In genomic region chr6:31546962-31547726, GRCh38 we compare ENCODE assay signal across 8 cellular contexts.
A peak's percentile ranks its signal among the peaks of the same experiment; 100 is the strongest.
DNase-seq lines count a peak whose midpoint lies in the region; TF ChIP-seq lines count a peak whose summit lies in the region.

TSS of gene NFKBIL1 (plus strand) at chr6:31547608. CDS start at chr6:31547695, 87 bp downstream.

- peaks cover 3% of the 10 kb centered on the region for H3K27me3 Mint-ChIP-seq in nephron progenitor cell (ENCODE audit: low read depth, poor library complexity)
- H3K27me3 Mint-ChIP-seq in stimulated activated naive CD8-positive, alpha-beta T cell treated with anti-CD3 and anti-CD28 coated beads, Interleukin-15, Interleukin-2, amounts not matched to agents 100 ng/mL and 50 ng/mL, for 24 hours, result no peaks in the 10 kb centered on the region

- no peaks in the 10 kb centered on the region for H3K9me2 ChIP-seq in MM.1S (replicated peaks; ENCODE audit: insufficient read depth, low read length)

- peak within 1 kb of the TSS; percentile 83 for H3K4me3 Mint-ChIP-seq in nephron progenitor cell
- peak within 1 kb of the TSS; percentile 85 for H3K4me3 Mint-ChIP-seq in stimulated activated naive CD8-positive, alpha-beta T cell treated with anti-CD3 and anti-CD28 coated beads, Interleukin-15, Interleukin-2, amounts not matched to agents 100 ng/mL and 50 ng/mL, for 24 hours

- no peak for TF ChIP-seq CTCF in MM.1S (IDR thresholded peaks at IDR 0.05; ENCODE audit: low read length)
- no peak for TF ChIP-seq CTCF in nephron progenitor cell (IDR thresholded peaks at IDR 0.05)

- H3K79me2 ChIP-seq in MM.1S (ENCODE audit: low read length), result peaks cover 18% of the 10 kb centered on the region

- H3F3A ChIP-seq in MM.1S (ENCODE audit: insufficient read depth, low read length), result 0 out of 2 replicates have a peak, but pooled peaks cover 12% of the 10 kb centered on the region

- no peaks in the 10 kb centered on the region for H4K20me1 ChIP-seq in MM.1S (ENCODE audit: insufficient read depth, low read length)

- H3K36me3 Mint-ChIP-seq in nephron progenitor cell (ENCODE audit: low read depth), result peaks cover 30% of the 10 kb centered on the region
- H3K36me3 Mint-ChIP-seq in stimulated activated naive CD8-positive, alpha-beta T cell treated with anti-CD3 and anti-CD28 coated beads, Interleukin-15, Interleukin-2, amounts not matched to agents 100 ng/mL and 50 ng/mL, for 24 hours (ENCODE audit: low read depth), result peaks cover 13% of the 10 kb centered on the region

- H3K4me1 ChIP-seq in MM.1S (ENCODE audit: low read length), result peaks cover 9% of the 10 kb centered on the region

- peak within 1 kb of the TSS; percentile 42 for H2AFZ ChIP-seq in MM.1S (ENCODE audit: low read length)

- DNase-seq in DMS53 (lab: John Stamatoyannopoulos, UW), result peak; percentile 97
- DNase-seq in GOT3 (lab: John Stamatoyannopoulos, UW), result peak; percentile 75
- DNase-seq in MM.1S, result peak; percentile 95
- peak; percentile 99 for DNase-seq in SIG-M5 treated with dmso at 0.1 percent for 504 hours (lab: John Stamatoyannopoulos, UW; ENCODE audit: unreplicated experiment)
- peak; percentile 43 for DNase-seq in activated gamma-delta T cell (lab: John Stamatoyannopoulos, UW)
- DNase-seq in fibroblast of the conjunctiva (ENCODE audit: low read depth), result peak; percentile 98
- DNase-seq in nephron progenitor cell, result peak; percentile 87

- H3K9ac ChIP-seq in MM.1S (ENCODE audit: low read length), result peak within 1 kb of the TSS; percentile 89

- peaks cover 58% of the 10 kb centered on the region for H3K4me1 Mint-ChIP-seq in nephron progenitor cell
- H3K4me1 Mint-ChIP-seq in stimulated activated naive CD8-positive, alpha-beta T cell treated with anti-CD3 and anti-CD28 coated beads, Interleukin-15, Interleukin-2, amounts not matched to agents 100 ng/mL and 50 ng/mL, for 24 hours (ENCODE audit: low read depth), result peaks cover 71% of the 10 kb centered on the region

- H3K9me3 ChIP-seq in MM.1S (replicated peaks; ENCODE audit: insufficient read depth, low read length), result no peaks in the 10 kb centered on the region

- no peaks in the 10 kb centered on the region for H3K27me3 ChIP-seq in MM.1S (replicated peaks; ENCODE audit: insufficient read depth, low read length)

- H3K27ac ChIP-seq in MM.1S (ENCODE audit: low read length), result peak within 1 kb of the TSS; percentile 36; the same call in 1 of the 2 replicates

- peak within 1 kb of the TSS; percentile 78 for H3K27ac Mint-ChIP-seq in nephron progenitor cell
- H3K27ac Mint-ChIP-seq in stimulated activated naive CD8-positive, alpha-beta T cell treated with anti-CD3 and anti-CD28 coated beads, Interleukin-15, Interleukin-2, amounts not matched to agents 100 ng/mL and 50 ng/mL, for 24 hours, result peak within 1 kb of the TSS; percentile 90

- H3K4me3 ChIP-seq in MM.1S (ENCODE audit: low read length), result peak within 1 kb of the TSS; percentile 57

- no peaks in the 10 kb centered on the region for H3K9me3 Mint-ChIP-seq in nephron progenitor cell
- H3K9me3 Mint-ChIP-seq in stimulated activated naive CD8-positive, alpha-beta T cell treated with anti-CD3 and anti-CD28 coated beads, Interleukin-15, Interleukin-2, amounts not matched to agents 100 ng/mL and 50 ng/mL, for 24 hours, result no peaks in the 10 kb centered on the region

- H3K4me2 ChIP-seq in MM.1S (ENCODE audit: low read depth, low read length), result peak within 1 kb of the TSS; percentile 67

- H3K36me3 ChIP-seq in MM.1S (replicated peaks; ENCODE audit: insufficient read depth, low read length), result no peaks in the 10 kb centered on the region

Comparison
In these comparisons a context has a peak if more than half of its experiments do, and no peak if none do; other contexts are left out.
1. Peak in every context shown above with its lines: DNase-seq, H3K4me3 ChIP-seq and H3K27ac ChIP-seq.
2. DNase-seq: peak in every context shown above with its lines; median percentile 99 in SIG-M5 treated with dmso at 0.1 percent for 504 hours; 98 in fibroblast of the conjunctiva; 97 in DMS53; 95 in MM.1S; 87 in nephron progenitor cell; 75 in GOT3; 43 in activated gamma-delta T cell.